11 cellular contexts compared by ENCODE assay signal in genomic region chr11:14446701-14447169, GRCh38. TPM values are rescaled to one million over a fixed set of nuclear protein-coding genes. Genes with fewer than 3 reads are reported as not detected.
A peak's percentile ranks its signal among the peaks of the same experiment; 100 is the strongest.
DNase-seq lines count a peak whose midpoint lies in the region; ATAC-seq and TF ChIP-seq lines count a peak whose summit lies in the region.
"Had no signal": no experiment of that assay in that cellular context is flagged by ENCODE, and none has a peak within 500 bp of the region (broad histone marks: within the 10 kb centered on the region; RNA-seq: fewer than 3 reads in every experiment).

No MANE protein-coding gene starts in this region.

- H3K23ac ChIP-seq in mesenchymal stem cell (ENCODE audit: low read length in 2 of 2): no peak overlapping the region

- no peak overlapping the region for H2BK15ac ChIP-seq in mesenchymal stem cell (ENCODE audit: low read depth, poor library complexity, severe bottlenecking)

- no peak overlapping the region for H4K8ac ChIP-seq in mesenchymal stem cell (ENCODE audit: low read length)

- no peak overlapping the region for H3K4me3 Mint-ChIP-seq in naive thymus-derived CD8-positive, alpha-beta T cell
- H3K4me3 Mint-ChIP-seq: natural killer cell had no signal

- no peaks in the 10 kb centered on the region for H3K9me3 Mint-ChIP-seq in naive thymus-derived CD8-positive, alpha-beta T cell
- H3K9me3 Mint-ChIP-seq: natural killer cell had no signal

- in situ Hi-C loops in astrocyte of the spinal cord (cut with HindIII; ENCODE audit: low sequenced_read_pairs): no loop called here

- H3K36me3 ChIP-seq in mesenchymal stem cell (ENCODE audit: control insufficient read depth in 1 of 2, insufficient read depth in 2 of 2, low read depth in 1 of 2, low read length in 2 of 2): peaks cover 0 to 2% of the 10 kb centered on the region in 2 experiments

- TF ChIP-seq CTCF in astrocyte of the spinal cord (IDR thresholded peaks at IDR 0.05; ENCODE audit: low read depth, low read length): no peak

- H3K9ac ChIP-seq in mesenchymal stem cell (ENCODE audit: low read length): peak overlapping the region; percentile 87

- H3K4me1 Mint-ChIP-seq in naive thymus-derived CD8-positive, alpha-beta T cell: peaks cover 0 to 30% (median 7%) of the 10 kb centered on the region in 4 donors

- H4K91ac ChIP-seq in mesenchymal stem cell (ENCODE audit: low read length): no peak overlapping the region

- POLR2A ChIA-PET in naive thymus-derived CD8-positive, alpha-beta T cell (lab: Charles Lee): no interaction called here

- no peaks in the 10 kb centered on the region for H3K79me1 ChIP-seq in mesenchymal stem cell (replicated peaks; ENCODE audit: low read length, poor library complexity, severe bottlenecking)

- H2BK5ac ChIP-seq in mesenchymal stem cell (ENCODE audit: low read depth, low read length, poor library complexity, severe bottlenecking): no peak overlapping the region

- ATAC-seq in HG03432 (IDR thresholded peaks at IDR 0.05; ENCODE audit: unreplicated experiment) (peak; percentile 44), HG02642 (IDR thresholded peaks at IDR 0.05; ENCODE audit: poor library complexity, unreplicated experiment) (no peak), GM18519 (IDR thresholded peaks at IDR 0.05; ENCODE audit: low FRiP score, unreplicated experiment) (no peak)
- ATAC-seq in naive thymus-derived CD8-positive, alpha-beta T cell: no peak
- ATAC-seq: natural killer cell had no signal

- no peak overlapping the region for H3K4ac ChIP-seq in mesenchymal stem cell (ENCODE audit: low read depth in 1 of 2, low read length in 2 of 2)

- DNase-seq in ELR (ENCODE audit: low read depth) (peak; percentile 84), astrocyte of the spinal cord (ENCODE audit: low read depth, low spot score) (peak; percentile 48), mesenchymal stem cell (peak; percentile 51), NCI-H2107 treated with DMSO at 0.1 percent for 48 hours (lab: John Stamatoyannopoulos, UW; ENCODE audit: unreplicated experiment) (no peak)
- no peak for DNase-seq in naive thymus-derived CD8-positive, alpha-beta T cell
- DNase-seq: DMS 273 treated with DMSO at 0.1 percent for 48 hours, natural killer cell, NCI-H1694 had no signal

- H3K4me2 ChIP-seq in mesenchymal stem cell (ENCODE audit: low read length, poor library complexity, severe bottlenecking): no peak overlapping the region

- no peak overlapping the region for H2AFZ ChIP-seq in mesenchymal stem cell (ENCODE audit: low read depth, low read length)

- H3K27ac ChIP-seq in mesenchymal stem cell (ENCODE audit: low read length, poor library complexity, severe bottlenecking): peak overlapping the region; percentile 93

- H3K27me3 Mint-ChIP-seq in naive thymus-derived CD8-positive, alpha-beta T cell: no peaks in the 10 kb centered on the region

- H3K14ac ChIP-seq in mesenchymal stem cell (ENCODE audit: low read length in 2 of 2): no peak overlapping the region

- H2BK12ac ChIP-seq in mesenchymal stem cell (ENCODE audit: low read length in 2 of 2): no peak overlapping the region

- H3K4me1 ChIP-seq in mesenchymal stem cell (ENCODE audit: control insufficient read depth, insufficient read depth, low read depth, low read length): peaks cover 11% of the 10 kb centered on the region

- H2AK5ac ChIP-seq in mesenchymal stem cell (ENCODE audit: low read length, severe bottlenecking): no peak overlapping the region

- H3K4me3 ChIP-seq in astrocyte of the spinal cord (ENCODE audit: low read depth, low read length): no peak overlapping the region
- H3K4me3 ChIP-seq in mesenchymal stem cell (ENCODE audit: insufficient read depth in 1 of 2, low read depth in 1 of 2, low read length in 2 of 2): peak overlapping the region in 1 of 2 experiments; percentile 39

- peak overlapping the region in 1 of 10 donors; percentile 61 for H3K27ac Mint-ChIP-seq in naive thymus-derived CD8-positive, alpha-beta T cell
- H3K27ac Mint-ChIP-seq: natural killer cell had no signal

- no peaks in the 10 kb centered on the region for H3K9me3 ChIP-seq in mesenchymal stem cell (ENCODE audit: control insufficient read depth, low read length)

- H3K27me3 ChIP-seq in mesenchymal stem cell (ENCODE audit: control insufficient read depth in 1 of 2, insufficient read depth in 1 of 2, low read length in 2 of 2): no peaks in the 10 kb centered on the region

- H2BK120ac ChIP-seq in mesenchymal stem cell (ENCODE audit: low read depth, low read length): no peak overlapping the region

- no peak overlapping the region for H3K18ac ChIP-seq in mesenchymal stem cell (ENCODE audit: low read depth in 1 of 2, low read length in 2 of 2)

- H3K36me3 Mint-ChIP-seq in naive thymus-derived CD8-positive, alpha-beta T cell: peaks cover 0 to 14% (median 5%) of the 10 kb centered on the region in 3 donors
- H3K36me3 Mint-ChIP-seq: natural killer cell had no signal

RNA-seq across cellular contexts. Expression of gene COPB1, which starts 52.9 kb away (rescaled TPM):
- 124 TPM for polyA plus RNA-seq in mesenchymal stem cell (2013, experiment 1 of 2)
- 130 TPM for polyA plus RNA-seq in mesenchymal stem cell (2013, experiment 2 of 2)
- 10 to 100 TPM; 78.3 to 79.6 TPM for total RNA-seq in naive thymus-derived CD8-positive, alpha-beta T cell
- 10 to 100 TPM; 46.6 to 67.7 (median 64.9) TPM for polyA plus RNA-seq in naive thymus-derived CD8-positive, alpha-beta T cell

Comparison
In these comparisons a context has a peak if more than half of its experiments do, and no peak if none do; other contexts are left out.
1. DNase-seq: peak in ELR (single experiment), astrocyte of the spinal cord (single experiment) and mesenchymal stem cell (single experiment); none in NCI-H2107 treated with DMSO at 0.1 percent for 48 hours (single experiment) and naive thymus-derived CD8-positive, alpha-beta T cell (0 of 10).